In the genomic region with DNA sequence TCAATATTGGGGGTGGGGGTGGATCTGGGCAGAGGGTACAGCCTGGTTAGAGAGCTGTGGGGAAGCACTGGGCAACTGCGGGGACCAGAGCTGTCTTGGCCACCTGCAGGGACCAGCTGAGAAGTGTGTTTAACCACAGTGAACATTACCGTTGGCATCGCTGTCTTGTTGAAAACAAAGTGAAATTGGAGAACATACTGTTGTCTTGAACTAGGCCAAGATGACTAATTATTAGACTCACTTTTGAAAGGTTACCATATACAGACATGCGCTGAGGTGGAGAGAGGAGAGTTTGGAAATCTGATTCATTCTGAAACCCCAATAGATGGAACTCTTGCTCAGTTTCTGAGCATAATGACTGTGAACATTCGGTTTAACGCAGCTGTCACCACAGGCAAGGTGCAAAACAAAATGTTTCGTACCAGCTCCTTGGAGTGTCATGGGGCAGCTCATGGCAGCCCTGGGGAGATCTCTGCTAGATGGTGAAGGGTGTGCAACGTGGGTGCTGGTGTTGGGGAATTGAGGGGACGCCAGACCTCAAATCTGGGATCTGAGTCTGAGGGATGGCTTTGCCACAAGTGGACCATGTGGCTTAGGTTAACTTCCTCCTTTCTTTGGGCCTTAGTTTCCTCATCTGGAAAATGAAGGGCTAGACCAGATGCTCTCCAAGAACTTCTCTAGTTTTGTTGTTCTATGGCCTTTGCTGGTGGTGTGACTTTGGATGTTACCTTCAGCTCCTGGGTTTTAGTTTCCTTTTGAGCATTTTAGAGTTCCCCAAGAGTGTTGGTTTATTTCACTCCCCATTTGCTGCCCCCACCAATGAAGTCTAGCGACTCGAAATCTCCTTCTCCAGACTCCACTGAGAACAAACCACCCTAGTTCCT, we compare ENCODE assay signal across 1 cellular context.
A peak's percentile ranks its signal among the peaks of the same experiment; 100 is the strongest.
TF ChIP-seq lines count a peak whose summit lies in the region.

No MANE protein-coding gene starts in this region.

TF ChIP-seq in GM12878, 131 proteins besides CTCF, POLR2A, EP300 and RAD21 (continued from another document and continues in another):
- TF ChIP-seq SKIL (IDR thresholded peaks at IDR 0.05; ENCODE audit: low read depth, poor library complexity, severe bottlenecking), result peak; percentile 97
- peak; percentile 99 for TF ChIP-seq JUNB (IDR thresholded peaks at IDR 0.05)
- TF ChIP-seq, protein P1, sequence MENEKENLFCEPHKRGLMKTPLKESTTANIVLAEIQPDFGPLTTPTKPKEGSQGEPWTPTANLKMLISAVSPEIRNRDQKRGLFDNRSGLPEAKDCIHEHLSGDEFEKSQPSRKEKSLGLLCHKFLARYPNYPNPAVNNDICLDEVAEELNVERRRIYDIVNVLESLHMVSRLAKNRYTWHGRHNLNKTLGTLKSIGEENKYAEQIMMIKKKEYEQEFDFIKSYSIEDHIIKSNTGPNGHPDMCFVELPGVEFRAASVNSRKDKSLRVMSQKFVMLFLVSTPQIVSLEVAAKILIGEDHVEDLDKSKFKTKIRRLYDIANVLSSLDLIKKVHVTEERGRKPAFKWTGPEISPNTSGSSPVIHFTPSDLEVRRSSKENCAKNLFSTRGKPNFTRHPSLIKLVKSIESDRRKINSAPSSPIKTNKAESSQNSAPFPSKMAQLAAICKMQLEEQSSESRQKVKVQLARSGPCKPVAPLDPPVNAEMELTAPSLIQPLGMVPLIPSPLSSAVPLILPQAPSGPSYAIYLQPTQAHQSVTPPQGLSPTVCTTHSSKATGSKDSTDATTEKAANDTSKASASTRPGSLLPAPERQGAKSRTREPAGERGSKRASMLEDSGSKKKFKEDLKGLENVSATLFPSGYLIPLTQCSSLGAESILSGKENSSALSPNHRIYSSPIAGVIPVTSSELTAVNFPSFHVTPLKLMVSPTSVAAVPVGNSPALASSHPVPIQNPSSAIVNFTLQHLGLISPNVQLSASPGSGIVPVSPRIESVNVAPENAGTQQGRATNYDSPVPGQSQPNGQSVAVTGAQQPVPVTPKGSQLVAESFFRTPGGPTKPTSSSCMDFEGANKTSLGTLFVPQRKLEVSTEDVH (IDR thresholded peaks at IDR 0.05; ENCODE audit: low read depth, partially characterized antibody), result peak; percentile 77
- peak; percentile 98 for TF ChIP-seq EED (IDR thresholded peaks at IDR 0.05; ENCODE audit: low read depth)
- no peak for TF ChIP-seq ATF3 (IDR thresholded peaks at IDR 0.05; ENCODE audit: borderline replicate concordance, extremely low read depth, low read depth, low read length)
- no peak for TF ChIP-seq KDM1A (IDR thresholded peaks at IDR 0.05; ENCODE audit: borderline replicate concordance)
- no peak for TF ChIP-seq ZBTB40 (IDR thresholded peaks at IDR 0.05; ENCODE audit: borderline replicate concordance)
- no peak for TF ChIP-seq ESRRA (IDR thresholded peaks at IDR 0.05; ENCODE audit: low read length)
- no peak for TF ChIP-seq ZNF384 (IDR thresholded peaks at IDR 0.05; ENCODE audit: borderline replicate concordance, low read depth, low read length)
- no peak for TF ChIP-seq FOXK2 (IDR thresholded peaks at IDR 0.05)
- peak; percentile 94 for TF ChIP-seq KLF5 (IDR thresholded peaks at IDR 0.05; ENCODE audit: partially characterized antibody)
- TF ChIP-seq ZNF687 (IDR thresholded peaks at IDR 0.05), result peak; percentile 96
- peak; percentile 90 for TF ChIP-seq NR2F1 (conservative IDR thresholded peaks at IDR 0.05)
- peak; percentile 32; the same call in 1 of the 2 replicates for TF ChIP-seq RB1 (IDR thresholded peaks at IDR 0.05; ENCODE audit: borderline replicate concordance)
- TF ChIP-seq TCF12 (IDR thresholded peaks at IDR 0.05; ENCODE audit: low read depth, low read length), result peak; percentile 95
- TF ChIP-seq ASH2L (IDR thresholded peaks at IDR 0.05; ENCODE audit: borderline replicate concordance, low read depth), result peak; percentile 88; the same call in 1 of the 2 replicates
- TF ChIP-seq GATAD2B (conservative IDR thresholded peaks at IDR 0.05; ENCODE audit: low read depth), result peak; percentile 85; the same call in 1 of the 2 replicates
- TF ChIP-seq MEF2A (IDR thresholded peaks at IDR 0.05; ENCODE audit: insufficient read depth, low read depth, low read length), result peak; percentile 66; the same call in 1 of the 2 replicates
- no peak for TF ChIP-seq NFYA (IDR thresholded peaks at IDR 0.05; ENCODE audit: borderline replicate concordance, low read depth, low read length)
- TF ChIP-seq STAT3 (IDR thresholded peaks at IDR 0.05; ENCODE audit: low read depth, low read length), result 0 out of 2 replicates have a peak, but pooled peaks have one; percentile 88
- TF ChIP-seq YY1 (IDR thresholded peaks at IDR 0.05; ENCODE audit: low read depth, low read length), result peak; percentile 85
- no peak for TF ChIP-seq NFXL1 (IDR thresholded peaks at IDR 0.05; ENCODE audit: borderline replicate concordance)
- TF ChIP-seq MAX (IDR thresholded peaks at IDR 0.05; ENCODE audit: low read depth, low read length), result no peak
- no peak for TF ChIP-seq RFX5 (IDR thresholded peaks at IDR 0.05; ENCODE audit: low read depth, low read length)
- peak; percentile 57 to 94; a peak in 3 of 4 replicates for TF ChIP-seq SRF (IDR thresholded peaks at IDR 0.05; ENCODE audit: low read depth in 2 of 2, low read length in 2 of 2)
- peak; percentile 64 for TF ChIP-seq POLR2AphosphoS5 (IDR thresholded peaks at IDR 0.05; ENCODE audit: low read length)
- peak; percentile 94 for TF ChIP-seq PAX5 (IDR thresholded peaks at IDR 0.05; ENCODE audit: borderline replicate concordance, low read depth, low read length)
- TF ChIP-seq ZNF622 (IDR thresholded peaks at IDR 0.05), result no peak
- 0 out of 2 replicates have a peak, but pooled peaks have one; percentile 5 for TF ChIP-seq IRF5 (IDR thresholded peaks at IDR 0.05; ENCODE audit: borderline replicate concordance)
- no peak for TF ChIP-seq NR2C2 (IDR thresholded peaks at IDR 0.05; ENCODE audit: borderline replicate concordance, control insufficient read depth, insufficient read length, low read depth)
- TF ChIP-seq ZBTB4 (CRISPR knock-in tag; IDR thresholded peaks at IDR 0.05), result no peak
- peak; percentile 87 for TF ChIP-seq MYB (IDR thresholded peaks at IDR 0.05; ENCODE audit: borderline replicate concordance, low read depth, low read length)
- TF ChIP-seq NFIC (IDR thresholded peaks at IDR 0.05; ENCODE audit: low read depth, low read length), result peak; percentile 98
- 0 out of 3 replicates have a peak, but pooled peaks of 1 of the 2 experiments have one; percentile 10 for TF ChIP-seq EGR1 (IDR thresholded peaks at IDR 0.05; ENCODE audit: borderline replicate concordance in 1 of 2, low read depth in 2 of 2, low read length in 2 of 2)
- TF ChIP-seq ZZZ3 (IDR thresholded peaks at IDR 0.05; ENCODE audit: control insufficient read depth, insufficient read length, low read depth), result no peak
- TF ChIP-seq RCOR1 (conservative IDR thresholded peaks at IDR 0.05; ENCODE audit: low read depth, low read length), result no peak; the same call in 1 of the 2 replicates
